Comparison of ENCODE assay signal across 29 cellular contexts in the genomic region with DNA sequence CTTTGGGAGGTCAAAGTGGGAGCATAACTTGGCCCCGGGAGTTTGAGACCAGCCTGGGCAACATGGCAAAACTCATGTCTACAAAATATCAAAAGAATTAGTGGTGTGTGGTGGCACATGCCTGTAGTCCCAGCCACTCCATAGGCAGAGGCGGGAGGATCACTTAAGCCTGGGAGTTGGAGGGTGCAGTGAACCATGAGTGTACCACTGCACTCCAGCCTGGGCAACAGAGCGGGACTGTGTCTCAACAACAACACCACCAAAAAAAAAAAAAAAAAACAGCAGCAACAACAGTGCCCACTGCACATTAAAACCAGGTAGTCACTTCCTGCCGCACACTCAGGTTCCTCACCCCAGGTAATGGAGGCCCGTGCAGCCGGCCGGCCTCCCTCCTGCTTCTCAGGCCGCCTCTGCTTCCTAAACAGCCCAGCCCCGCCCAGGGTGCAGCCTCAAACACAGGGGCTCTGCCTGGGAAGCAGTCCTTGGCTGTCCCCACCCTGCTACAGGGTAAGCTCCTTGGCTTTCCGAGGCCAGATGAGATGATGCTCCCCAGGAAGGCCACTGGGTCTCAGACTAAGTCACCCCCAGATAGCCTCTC.
"Had no signal": no experiment of that assay in that cellular context is flagged by ENCODE, and none has a peak within 500 bp of the region (broad histone marks: within the 10 kb centered on the region; RNA-seq: fewer than 3 reads in every experiment).

No MANE protein-coding gene starts in this region.

- H3K27ac ChIP-seq: ascending aorta, brain microvascular endothelial cell, coronary artery, dorsolateral prefrontal cortex, left lung, pancreas, prostate gland, tibial artery, upper lobe of right lung, VCaP had no signal

- H3K4me1 ChIP-seq: ascending aorta, left lung, pancreas, prostate gland, tibial artery, upper lobe of right lung had no signal

- H3K9me3 ChIP-seq: pancreas, prostate gland, upper lobe of right lung had no signal

- ATAC-seq: left lung; pancreas; stimulated activated memory B cell treated with anti-CD40 and anti-IgM and Interleukin-4, amounts not matched to agents 10 μg/mL and 1 μg/mL and 100 μg/mL, for 72 hours; stimulated activated naive CD8-positive, alpha-beta T cell treated with anti-CD3 and anti-CD28 coated beads, Interleukin-15, amount 100 ng/mL, for 72 hours; upper lobe of right lung had no signal

- H3K36me3 ChIP-seq: ascending aorta, brain microvascular endothelial cell, left lung, pancreas, prostate gland, tibial artery, upper lobe of right lung had no signal

- DNase-seq: activated CD4-positive, alpha-beta T cell treated with anti-CD3 and anti-CD28 coated beads for 48 hours; activated CD4-positive, alpha-beta T cell treated with anti-CD3 and anti-CD28 coated beads, Interleukin-2, amount 50 U/mL, for 48 hours; activated CD8-positive, alpha-beta memory T cell treated with anti-CD3 and anti-CD28 coated beads for 24 hours; activated gamma-delta T cell; activated naive CD4-positive, alpha-beta T cell treated with anti-CD3 and anti-CD28 coated beads, Interleukin-2, amount 10 ng/mL, durations not matched to agents 7 days and 5 days; activated naive CD8-positive, alpha-beta T cell treated with anti-CD3 and anti-CD28 coated beads, Interleukin-2, amount 10 ng/mL, durations not matched to agents 7 days and 5 days; brain microvascular endothelial cell; dorsolateral prefrontal cortex; effector memory CD4-positive, alpha-beta T cell; foreskin fibroblast; head of caudate nucleus; hippocampal formation; immature natural killer cell; left lung; pancreas; stimulated activated CD4-positive, alpha-beta T cell treated with anti-CD3 and anti-CD28 coated beads, Interleukin-1b, Interleukin-23, amount 100 ng/mL, for 48 hours; stimulated activated CD4-positive, alpha-beta T cell treated with anti-CD3 and anti-CD28 coated beads, Interleukin-4, amount 100 ng/mL, for 4 hours; stimulated activated CD8-positive, alpha-beta memory T cell treated with anti-CD3 and anti-CD28 coated beads, Interleukin-4, amount 100 ng/mL, for 48 hours; stimulated activated naive CD8-positive, alpha-beta T cell treated with anti-CD3 and anti-CD28 coated beads, Interleukin-15, amount 100 ng/mL, for 72 hours; T-helper 9 cell; tibial artery; upper lobe of right lung had no signal

- H3K27me3 ChIP-seq: ascending aorta, brain microvascular endothelial cell, pancreas, tibial artery, upper lobe of right lung had no signal

- H3K4me3 ChIP-seq: ascending aorta, coronary artery, dorsolateral prefrontal cortex, left lung, lung, pancreas, prostate gland, smooth muscle cell, tibial artery, upper lobe of right lung had no signal

- H3K4me2 ChIP-seq: smooth muscle cell had no signal
